In the genomic region with DNA sequence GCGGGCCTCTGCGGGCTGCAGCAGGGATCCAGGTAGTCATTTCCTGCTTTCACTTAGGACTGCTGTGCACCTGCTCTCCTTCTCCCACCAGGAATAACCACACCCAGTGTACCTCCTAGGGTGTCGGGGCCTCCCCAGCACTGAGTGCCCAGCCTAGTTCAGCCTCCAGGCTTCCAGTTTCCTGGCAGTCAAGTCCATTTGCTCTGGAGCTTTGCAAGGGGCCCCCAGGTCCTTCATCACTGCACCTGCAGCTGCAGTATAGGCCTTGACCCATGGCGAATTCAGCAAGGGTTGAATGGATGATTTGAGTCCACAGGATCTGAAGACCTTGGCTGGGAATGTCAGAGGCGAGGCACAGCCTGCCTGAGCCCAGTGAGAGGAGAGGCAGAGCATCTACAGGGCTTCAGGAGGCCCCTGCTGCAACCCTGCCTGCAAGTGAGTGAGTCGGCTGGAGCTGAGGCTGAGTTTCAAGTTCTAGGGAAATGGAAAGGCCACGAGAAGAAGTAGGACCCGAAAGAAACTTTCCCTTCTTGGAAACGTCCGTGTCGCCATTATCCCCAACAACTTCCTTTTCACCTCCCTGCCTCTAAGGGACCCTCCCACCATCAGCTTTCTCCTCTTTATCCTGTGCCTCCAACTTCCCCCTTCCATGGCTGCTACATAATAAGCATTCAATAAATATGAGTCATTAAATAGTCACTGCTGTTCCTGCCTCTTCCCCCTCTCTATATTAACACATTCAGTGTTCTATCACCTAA, we compare ENCODE assay signal across 8 cellular contexts.
DNase-seq lines count a peak whose midpoint lies in the region; ATAC-seq lines count a peak whose summit lies in the region.

No MANE protein-coding gene starts in this region.

- DNase-seq in COLO668 (lab: John Stamatoyannopoulos, UW; ENCODE audit: unreplicated experiment) (peak; percentile 62), LHCN-M2 (ENCODE audit: low read depth) (peak; percentile 25), kidney tubule cell (ENCODE audit: low spot score) (peak; percentile 69), G401 (ENCODE audit: low spot score) (no peak), NCI-H1048 (lab: John Stamatoyannopoulos, UW) (no peak)
- peak; percentile 34 to 55 for DNase-seq in activated CD4-positive, alpha-beta T cell treated with anti-CD3 and anti-CD28 coated beads, Interleukin-2, amount 50 U/mL, for 48 hours

- ATAC-seq in HG03045 (IDR thresholded peaks at IDR 0.05; ENCODE audit: unreplicated experiment) (no peak), GM18861 (IDR thresholded peaks at IDR 0.05; ENCODE audit: unreplicated experiment) (no peak)

- in situ Hi-C loops in G401 (cut with HindIII; ENCODE audit: low sequenced_read_pairs): no loop called here

Comparison
In these comparisons a context has a peak if more than half of its experiments do, and no peak if none do; other contexts are left out.
1. DNase-seq: peak in COLO668 (single experiment), LHCN-M2 (single experiment), activated CD4-positive, alpha-beta T cell treated with anti-CD3 and anti-CD28 coated beads, Interleukin-2, amount 50 U/mL, for 48 hours (2 of 2) and kidney tubule cell (single experiment); none in G401 (single experiment) and NCI-H1048 (single experiment).